Comparison of ENCODE assay signal across 1 cellular context in genomic region chr5:173035904-173036707, GRCh38.
TF ChIP-seq lines count a peak whose summit lies in the region.

No MANE protein-coding gene starts in this region.

TF ChIP-seq in GM12878, 131 proteins besides CTCF, POLR2A, EP300 and RAD21 (continued from another document):
- TF ChIP-seq KAT2A (conservative IDR thresholded peaks at IDR 0.05; ENCODE audit: control insufficient read depth, low read depth, low read length): no peak
- TF ChIP-seq HDAC2 (IDR thresholded peaks at IDR 0.05): no peak
- no peak for TF ChIP-seq MEF2A (IDR thresholded peaks at IDR 0.05; ENCODE audit: insufficient read depth, low read depth, low read length)
- TF ChIP-seq GABPA (IDR thresholded peaks at IDR 0.05; ENCODE audit: low read depth): no peak
- TF ChIP-seq MYB (IDR thresholded peaks at IDR 0.05; ENCODE audit: borderline replicate concordance, low read depth, low read length): 0 out of 2 replicates have a peak, but pooled peaks have one; percentile 52
- TF ChIP-seq EZH2 (IDR thresholded peaks at IDR 0.05; ENCODE audit: borderline replicate concordance, control insufficient read depth, low read depth, low read length): no peak
- no peak for TF ChIP-seq STAT3 (IDR thresholded peaks at IDR 0.05; ENCODE audit: low read depth, low read length)
- TF ChIP-seq ZBED1 (IDR thresholded peaks at IDR 0.05; ENCODE audit: borderline replicate concordance): no peak
- TF ChIP-seq SMARCA5 (IDR thresholded peaks at IDR 0.05): peak; percentile 75
- no peak for TF ChIP-seq RB1 (IDR thresholded peaks at IDR 0.05; ENCODE audit: borderline replicate concordance)
- peak; percentile 51 for TF ChIP-seq RELA (IDR thresholded peaks at IDR 0.05; ENCODE audit: borderline replicate concordance, partially characterized antibody)
- TF ChIP-seq MYC (IDR thresholded peaks at IDR 0.05; ENCODE audit: insufficient read depth, insufficient read length, insufficient replicate concordance, low read length, severe bottlenecking): no peak
- TF ChIP-seq CBX3 (IDR thresholded peaks at IDR 0.05; ENCODE audit: borderline replicate concordance, low read depth): no peak
- no peak for TF ChIP-seq NR2C2 (IDR thresholded peaks at IDR 0.05; ENCODE audit: borderline replicate concordance, control insufficient read depth, insufficient read length, low read depth)
- peak; percentile 71 for TF ChIP-seq NFIC (IDR thresholded peaks at IDR 0.05; ENCODE audit: low read depth, low read length)
- TF ChIP-seq CREM (IDR thresholded peaks at IDR 0.05; ENCODE audit: low read depth): peak; percentile 62; the same call in 1 of the 2 replicates
- TF ChIP-seq SMAD1 (IDR thresholded peaks at IDR 0.05; ENCODE audit: low read depth, partially characterized antibody): no peak
- TF ChIP-seq ZNF207 (IDR thresholded peaks at IDR 0.05; ENCODE audit: borderline replicate concordance): no peak; the same call in 1 of the 2 replicates
- TF ChIP-seq ZNF274 (IDR thresholded peaks at IDR 0.05; ENCODE audit: insufficient read depth, insufficient read length): no peak
